Comparison of ENCODE assay signal across 8 cellular contexts in the genomic region with DNA sequence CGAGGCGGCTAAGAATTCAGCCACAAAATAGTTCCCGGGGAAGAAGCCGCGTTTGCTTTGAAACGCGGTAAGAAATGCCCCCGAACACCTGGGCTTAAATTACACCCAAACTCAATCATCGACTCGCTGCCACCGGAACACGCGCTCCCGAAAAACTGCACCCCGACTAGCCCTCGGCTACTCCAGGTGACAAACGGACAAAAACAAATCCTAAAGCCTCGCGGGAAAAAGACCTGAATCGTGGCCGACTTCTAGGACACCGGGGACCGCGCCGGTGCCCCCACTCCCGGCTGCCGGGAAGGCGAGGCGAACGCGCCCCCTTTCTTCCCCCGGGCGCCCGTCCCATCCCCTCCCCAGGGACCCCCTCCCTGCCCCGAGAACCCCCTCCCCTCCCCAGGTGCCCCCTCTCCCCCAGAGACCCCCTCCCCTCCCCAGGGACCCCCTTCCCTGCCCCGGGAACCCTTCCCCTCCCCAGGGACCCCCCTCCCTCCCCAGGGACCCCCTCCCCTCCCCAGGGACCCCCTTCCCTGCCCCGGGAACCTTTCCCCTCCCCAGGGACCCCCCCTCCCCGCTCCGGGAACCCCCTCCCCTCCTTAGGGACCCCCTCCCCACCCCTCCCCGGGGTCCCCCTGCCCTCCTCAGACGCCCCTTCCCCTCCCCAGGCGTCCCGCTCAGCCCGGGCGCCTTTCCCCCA. TPM values are rescaled to one million over a fixed set of nuclear protein-coding genes. Genes with fewer than 3 reads are reported as not detected.
DNase-seq lines count a peak whose midpoint lies in the region; ATAC-seq and TF ChIP-seq lines count a peak whose summit lies in the region.

No MANE protein-coding gene starts in this region.

- CTCF ChIA-PET in HCT116 (lab: Charles Lee) = no interaction called here
- CTCF ChIA-PET in activated CD4-positive, alpha-beta memory T cell treated with anti-CD3 and anti-CD28 coated beads for 36 hours (lab: Charles Lee) = no interaction called here

- H3K9ac ChIP-seq in HCT116 (ENCODE audit: low read length) = peak overlapping the region; percentile 75

- H3K36me3 ChIP-seq in HCT116 (ENCODE audit: control insufficient read depth in 1 of 2, insufficient read depth in 2 of 2, low read length in 2 of 2) (peaks cover 0 to 10% of the 10 kb centered on the region in 2 experiments; a peak in 2 of 4 replicates), hepatocyte (replicated peaks; ENCODE audit: insufficient read depth, low read depth) (no peaks in the 10 kb centered on the region)

- peak overlapping the region; percentile 79 for H3K4me3 Mint-ChIP-seq in activated CD4-positive, alpha-beta memory T cell treated with anti-CD3 and anti-CD28 coated beads for 36 hours

- H4K20me1 ChIP-seq in HCT116 (ENCODE audit: insufficient read depth) = no peaks in the 10 kb centered on the region
- no peaks in the 10 kb centered on the region for H4K20me1 ChIP-seq in hepatocyte (ENCODE audit: insufficient read depth, poor library complexity, severe bottlenecking)

- DNase-seq in HCT116 (ENCODE audit: low read depth, low spot score) (no peak), hepatocyte (ENCODE audit: low spot score) (peak; percentile 30), cortex of kidney (lab: John Stamatoyannopoulos, UW) (no peak), GDM1 (lab: John Stamatoyannopoulos, UW) (no peak)
- DNase-seq in activated CD4-positive, alpha-beta memory T cell treated with anti-CD3 and anti-CD28 coated beads for 36 hours = no peak

- H3K4me3 ChIP-seq in HCT116 (replicated peaks in 1 of 2; ENCODE audit: low read depth in 1 of 2, low read length in 2 of 2) (peak overlapping the region; percentile 63 to 74), hepatocyte (peak overlapping the region; percentile 90), skin epidermis (peak overlapping the region; percentile 69 to 98 (median 84))

- H3K9me3 ChIP-seq in HCT116 (ENCODE audit: control insufficient read depth in 1 of 2, insufficient read depth in 1 of 2, low read depth in 1 of 2, low read length in 2 of 2) (no peaks in the 10 kb centered on the region), hepatocyte (ENCODE audit: low read depth) (no peaks in the 10 kb centered on the region)

- RAD21 ChIA-PET in HCT116 (lab: Charles Lee; ENCODE audit: low non-redundant PET in 1 of 2, low total read pairs in 2 of 2, uncharacterized antibody in 2 of 2, unreplicated experiment in 2 of 2) = no interaction called here

- H3K4me1 ChIP-seq in HCT116 (ENCODE audit: control insufficient read depth in 1 of 2, insufficient read depth in 2 of 2, low read length in 2 of 2) (peaks cover 3 to 9% of the 10 kb centered on the region in 2 experiments; a peak in 3 of 4 replicates), hepatocyte (ENCODE audit: insufficient read depth) (peaks cover 8% of the 10 kb centered on the region)

- H3K27me3 ChIP-seq in HCT116 (ENCODE audit: insufficient read depth, low read length) (no peaks in the 10 kb centered on the region), hepatocyte (no peaks in the 10 kb centered on the region)

- intact Hi-C loops in HCT116 (cut with micrococcal nuclease) = loop anchor here (5.0 kb wide), 1 partner anchor 138 kb away; no protein-coding TSS in a partner anchor
- intact Hi-C loops in activated CD4-positive, alpha-beta memory T cell treated with anti-CD3 and anti-CD28 coated beads for 36 hours (cut with micrococcal nuclease) = loop anchor here (5.0 kb wide), 3 partner anchors 83 to 192 kb away; partner anchors contain the start of genes ACAP3 and PUSL1

- BruUV-seq in HCT116 (replicated peaks; lab: Mats Ljungman, UMichigan) = no TSS peak

- ATAC-seq in HCT116 (no peak), HG03342 (IDR thresholded peaks at IDR 0.05; ENCODE audit: unreplicated experiment) (no peak), HG02970 (IDR thresholded peaks at IDR 0.05; ENCODE audit: low FRiP score, unreplicated experiment) (no peak)

- peak overlapping the region; percentile 64; the same call in 1 of the 2 replicates for H3K27ac ChIP-seq in HCT116 (ENCODE audit: low read depth, low read length)
- peak overlapping the region; percentile 62 for H3K27ac ChIP-seq in hepatocyte
- H3K27ac ChIP-seq in skin epidermis = peak overlapping the region; percentile 33 to 92 (median 86)

- H2AFZ ChIP-seq in HCT116 (ENCODE audit: low read depth, low read length, poor library complexity, severe bottlenecking) (no peak overlapping the region), hepatocyte (peak overlapping the region; percentile 34)

- TF ChIP-seq CTCF in HCT116 (IDR thresholded peaks at IDR 0.05 in 2 of 3, conservative IDR thresholded peaks at IDR 0.05 in 1 of 3; ENCODE audit: borderline replicate concordance in 1 of 3, insufficient read depth in 1 of 3, low read depth in 2 of 3, low read length in 2 of 3) (no peak), hepatocyte (IDR thresholded peaks at IDR 0.05; ENCODE audit: poor library complexity) (no peak)

- peaks cover 11% of the 10 kb centered on the region for H3K9me3 Mint-ChIP-seq in activated CD4-positive, alpha-beta memory T cell treated with anti-CD3 and anti-CD28 coated beads for 36 hours

- peaks cover 7% of the 10 kb centered on the region for H3K27me3 Mint-ChIP-seq in activated CD4-positive, alpha-beta memory T cell treated with anti-CD3 and anti-CD28 coated beads for 36 hours

- no peak for TF ChIP-seq POLR2A in HCT116 (IDR thresholded peaks at IDR 0.05; ENCODE audit: borderline replicate concordance, extremely low read depth, insufficient read depth, insufficient read length)

- H3K79me2 ChIP-seq in HCT116 (ENCODE audit: insufficient read depth, low read length) = peaks cover 43% of the 10 kb centered on the region
- peaks cover 15% of the 10 kb centered on the region for H3K79me2 ChIP-seq in hepatocyte

- peaks cover 11% of the 10 kb centered on the region for H3K4me1 Mint-ChIP-seq in activated CD4-positive, alpha-beta memory T cell treated with anti-CD3 and anti-CD28 coated beads for 36 hours (ENCODE audit: low read depth)

- H3K36me3 Mint-ChIP-seq in activated CD4-positive, alpha-beta memory T cell treated with anti-CD3 and anti-CD28 coated beads for 36 hours = peaks cover 27% of the 10 kb centered on the region

- peak overlapping the region; percentile 90 for H3K4me2 ChIP-seq in HCT116 (ENCODE audit: low read length)
- peak overlapping the region; percentile 91 for H3K4me2 ChIP-seq in hepatocyte

- no peak for TF ChIP-seq RAD21 in HCT116 (IDR thresholded peaks at IDR 0.05; ENCODE audit: low read depth)

- H3K27ac Mint-ChIP-seq in activated CD4-positive, alpha-beta memory T cell treated with anti-CD3 and anti-CD28 coated beads for 36 hours = peak overlapping the region; percentile 38

- WGBS in hepatocyte (ENCODE audit: low lambda C conversion rate, missing lambda C conversion rate) = 8% methylated on average over 25 of the region's 45 CpGs

- no peaks in the 10 kb centered on the region for H3K9me2 ChIP-seq in HCT116 (ENCODE audit: insufficient read depth)
- H3K9me2 ChIP-seq in hepatocyte (replicated peaks; ENCODE audit: insufficient read depth) = no peaks in the 10 kb centered on the region

- POLR2A ChIA-PET in HCT116 (lab: Charles Lee) = interaction anchor here (0.7 kb wide), 1 partner anchor 8 kb away, joined by 4 read pairs; no protein-coding TSS in a partner anchor
- POLR2A ChIA-PET in activated CD4-positive, alpha-beta memory T cell treated with anti-CD3 and anti-CD28 coated beads for 36 hours (lab: Charles Lee) = interaction anchor here (1.0 kb wide), 4 partner anchors 51 to 158 kb away, joined by 3 read pairs; partner anchors contain the start of gene UBE2J2

TF ChIP-seq in HCT116, 20 proteins besides CTCF, POLR2A, EP300 and RAD21 (continues in another document):
- TF ChIP-seq ZBTB33 (IDR thresholded peaks at IDR 0.05; ENCODE audit: extremely low read depth, insufficient replicate concordance, low read length) (no peak), ZFX (IDR thresholded peaks at IDR 0.05) (no peak), ZNF274 (IDR thresholded peaks at IDR 0.05; ENCODE audit: low read depth, low read length) (no peak), EGR1 (IDR thresholded peaks at IDR 0.05; ENCODE audit: low read depth) (no peak)
- TF ChIP-seq, protein P1, sequence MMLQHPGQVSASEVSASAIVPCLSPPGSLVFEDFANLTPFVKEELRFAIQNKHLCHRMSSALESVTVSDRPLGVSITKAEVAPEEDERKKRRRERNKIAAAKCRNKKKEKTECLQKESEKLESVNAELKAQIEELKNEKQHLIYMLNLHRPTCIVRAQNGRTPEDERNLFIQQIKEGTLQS (IDR thresholded peaks at IDR 0.05) = no peak

RNA-seq across cellular contexts. Expression of gene C1orf159, which starts 0.6 kb away (rescaled TPM):
- 22.7 TPM for total RNA-seq in HCT116 (2021; ENCODE audit: unreplicated experiment)
- 11.0 and 13.4 TPM in 2 replicates for polyA plus RNA-seq in HCT116 (2012)
- 10 to 100 TPM; 19.5 to 20.5 TPM for total RNA-seq in activated CD4-positive, alpha-beta memory T cell treated with anti-CD3 and anti-CD28 coated beads for 36 hours
- total RNA-seq in hepatocyte = 7.1 and 9.2 TPM in 2 replicates
- polyA plus RNA-seq in hepatocyte = 21.7 and 25.1 TPM in 2 replicates

RNA-seq across cellular contexts. Expression of gene RNF223, which starts 41.2 kb away (rescaled TPM):
- total RNA-seq in HCT116 (2021; ENCODE audit: unreplicated experiment) (6.3 TPM), hepatocyte (0.08 and 0.43 TPM in 2 replicates)
- polyA plus RNA-seq in HCT116 (2012) = 8.6 and 8.7 TPM in 2 replicates
- not detected for total RNA-seq in activated CD4-positive, alpha-beta memory T cell treated with anti-CD3 and anti-CD28 coated beads for 36 hours
- 0.88 and 2.6 TPM in 2 replicates for polyA plus RNA-seq in hepatocyte

RNA-seq across cellular contexts. Expression of gene TTLL10, which starts 58.4 kb away (rescaled TPM):
- 0.10 TPM for total RNA-seq in HCT116 (2021; ENCODE audit: unreplicated experiment)
- polyA plus RNA-seq in HCT116 (2012) = 0.03 TPM in 1 of 2 replicates, not detected in the other
- not detected for total RNA-seq in activated CD4-positive, alpha-beta memory T cell treated with anti-CD3 and anti-CD28 coated beads for 36 hours
- not detected in 2 replicates for total RNA-seq in hepatocyte
- 0.38 and 0.69 TPM in 2 replicates for polyA plus RNA-seq in hepatocyte
